26 cellular contexts compared by ENCODE assay signal in genomic region chr4:164952551-164952950, GRCh38. TPM values are rescaled to one million over a fixed set of nuclear protein-coding genes. Genes with fewer than 3 reads are reported as not detected.
"Had no signal": no experiment of that assay in that cellular context is flagged by ENCODE, and none has a peak within 500 bp of the region (broad histone marks: within the 10 kb centered on the region; RNA-seq: fewer than 3 reads in every experiment).

No MANE protein-coding gene starts in this region.

- H3K9me3 Mint-ChIP-seq: mesothelial cell of epicardium had no signal

- ATAC-seq: gastrocnemius medialis; heart right ventricle; left lobe of liver; natural killer cell; sciatic nerve; stimulated activated memory B cell treated with anti-CD40 and anti-IgM and Interleukin-4, amounts not matched to agents 10 μg/mL and 1 μg/mL and 100 μg/mL, for 72 hours had no signal

- H3K4me1 ChIP-seq: uterus had no signal

- DNase-seq: effector memory CD4-positive, alpha-beta T cell; gastrocnemius medialis; heart right ventricle; hypothalamus; natural killer cell; posterior cingulate gyrus; spleen; stimulated activated CD4-positive, alpha-beta T cell treated with anti-CD3 and anti-CD28 coated beads, Interleukin-15, amount 100 ng/mL, for 24 hours; stimulated activated CD4-positive, alpha-beta T cell treated with anti-CD3 and anti-CD28 coated beads, Interleukin-1b, Interleukin-23, amount 100 ng/mL, for 48 hours; stimulated activated CD4-positive, alpha-beta T cell treated with anti-CD3 and anti-CD28 coated beads, Interleukin-4, amount 100 ng/mL, for 24 hours; tibial artery; upper lobe of left lung; uterus had no signal

- H3K36me3 ChIP-seq: esophagus muscularis mucosa, gastrocnemius medialis, heart right ventricle, spleen, tibial artery, upper lobe of left lung, uterus had no signal

- H3K27ac Mint-ChIP-seq: memory B cell; mesothelial cell of epicardium; natural killer cell; stimulated activated memory B cell treated with anti-CD40 and anti-IgM and Interleukin-4, amounts not matched to agents 10 μg/mL and 1 μg/mL and 100 μg/mL, for 72 hours; stimulated activated naive CD8-positive, alpha-beta T cell treated with anti-CD3 and anti-CD28 coated beads, Interleukin-15, Interleukin-2, amounts not matched to agents 100 ng/mL and 50 ng/mL, for 24 hours had no signal

- H3K4me3 ChIP-seq: esophagus muscularis mucosa, gastrocnemius medialis, heart right ventricle, spleen, tibial artery, upper lobe of left lung, uterus had no signal

- H3K27me3 ChIP-seq: gastrocnemius medialis, tibial artery, upper lobe of left lung, uterus had no signal

- H3K27ac ChIP-seq: epithelial cell of prostate, esophagus muscularis mucosa, gastrocnemius medialis, heart right ventricle, spleen, tibial artery, upper lobe of left lung, uterus had no signal

- H3K36me3 Mint-ChIP-seq: mesothelial cell of epicardium had no signal

- H3K4me3 Mint-ChIP-seq: memory B cell; mesothelial cell of epicardium; natural killer cell; neural crest cell; stimulated activated memory B cell treated with anti-CD40 and anti-IgM and Interleukin-4, amounts not matched to agents 10 μg/mL and 1 μg/mL and 100 μg/mL, for 72 hours; stimulated activated naive CD8-positive, alpha-beta T cell treated with anti-CD3 and anti-CD28 coated beads, Interleukin-15, Interleukin-2, amounts not matched to agents 100 ng/mL and 50 ng/mL, for 24 hours had no signal

RNA-seq across cellular contexts. Expression of gene TRIM61, which starts 24.9 kb away (rescaled TPM):
- total RNA-seq: lower leg skin, myocyte, osteocyte, pulmonary artery endothelial cell had no signal
